ENCODE assay signal across 21 cellular contexts in the genomic region with DNA sequence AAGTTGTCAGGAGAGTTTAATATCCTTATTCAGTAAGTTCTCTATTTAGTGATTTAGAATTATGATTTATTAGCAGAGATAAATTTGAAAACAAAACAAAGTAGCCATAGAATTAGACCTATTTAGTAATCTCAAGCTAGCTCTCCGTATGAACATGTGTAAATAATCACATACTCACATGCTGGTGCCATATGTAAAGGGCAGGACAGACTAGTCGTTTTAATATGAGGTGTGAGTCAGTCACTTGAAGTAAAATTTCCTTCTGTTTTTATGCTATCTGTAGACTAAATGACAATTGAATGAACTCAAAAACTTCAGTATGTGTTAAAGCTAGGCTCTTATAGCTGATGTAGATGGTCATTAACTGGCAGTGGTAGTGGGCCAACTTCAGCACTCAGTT.
"Had no signal": no experiment of that assay in that cellular context is flagged by ENCODE, and none has a peak within 500 bp of the region (broad histone marks: within the 10 kb centered on the region; RNA-seq: fewer than 3 reads in every experiment).

No MANE protein-coding gene starts in this region.

- H3K36me3 Mint-ChIP-seq: natural killer cell had no signal

- H3K27me3 ChIP-seq: esophagus squamous epithelium, gastroesophageal sphincter, right atrium auricular region, suprapubic skin, thyroid gland, uterus had no signal

- H3K4me3 ChIP-seq: esophagus squamous epithelium, gastroesophageal sphincter, left ventricle myocardium inferior, lower lobe of right lung, right atrium auricular region, suprapubic skin, thyroid gland, uterus had no signal

- H3K4me3 Mint-ChIP-seq: dendritic cell treated with granulocyte-macrophage colony-stimulating factor and Interleukin-4, amounts not matched to agents 40 ng/mL and 50 ng/mL, for 4 days; memory B cell; mesothelial cell of epicardium; natural killer cell; neural crest cell; type B pancreatic cell had no signal

- H3K4me1 ChIP-seq: uterus had no signal

- H3K27ac ChIP-seq: esophagus squamous epithelium, gastroesophageal sphincter, left ventricle myocardium inferior, lower lobe of right lung, right atrium auricular region, suprapubic skin, thyroid gland, uterus had no signal

- H3K27me3 Mint-ChIP-seq: dendritic cell treated with granulocyte-macrophage colony-stimulating factor and Interleukin-4, amounts not matched to agents 40 ng/mL and 50 ng/mL, for 4 days; memory B cell; type B pancreatic cell had no signal

- ATAC-seq: gastroesophageal sphincter, left cardiac atrium, lower lobe of right lung had no signal

- DNase-seq: esophagus squamous epithelium; glutamatergic neuron; kidney; left cardiac atrium; left ventricle myocardium inferior; lower lobe of right lung; natural killer cell; posterior cingulate gyrus; small intestine; stimulated activated CD4-positive, alpha-beta T cell treated with anti-CD3 and anti-CD28 coated beads, Interleukin-12 subunit alpha, Interleukin-12 subunit beta, amount 100 ng/mL, for 4 hours; stimulated activated naive CD4-positive, alpha-beta T cell; thyroid gland; uterus had no signal

- H3K9me3 Mint-ChIP-seq: dendritic cell treated with granulocyte-macrophage colony-stimulating factor and Interleukin-4, amounts not matched to agents 40 ng/mL and 50 ng/mL, for 4 days; memory B cell; mesothelial cell of epicardium; natural killer cell; neural crest cell; type B pancreatic cell had no signal

- H3K36me3 ChIP-seq: right atrium auricular region, thyroid gland, uterus had no signal

- H3K27ac Mint-ChIP-seq: dendritic cell treated with granulocyte-macrophage colony-stimulating factor and Interleukin-4, amounts not matched to agents 40 ng/mL and 50 ng/mL, for 4 days; mesothelial cell of epicardium; type B pancreatic cell had no signal

- H3K9me3 ChIP-seq: esophagus squamous epithelium, gastroesophageal sphincter, left ventricle myocardium inferior, lower lobe of right lung, right atrium auricular region, suprapubic skin, thyroid gland, uterus had no signal
